1 cellular context compared by ENCODE assay signal in the genomic region with DNA sequence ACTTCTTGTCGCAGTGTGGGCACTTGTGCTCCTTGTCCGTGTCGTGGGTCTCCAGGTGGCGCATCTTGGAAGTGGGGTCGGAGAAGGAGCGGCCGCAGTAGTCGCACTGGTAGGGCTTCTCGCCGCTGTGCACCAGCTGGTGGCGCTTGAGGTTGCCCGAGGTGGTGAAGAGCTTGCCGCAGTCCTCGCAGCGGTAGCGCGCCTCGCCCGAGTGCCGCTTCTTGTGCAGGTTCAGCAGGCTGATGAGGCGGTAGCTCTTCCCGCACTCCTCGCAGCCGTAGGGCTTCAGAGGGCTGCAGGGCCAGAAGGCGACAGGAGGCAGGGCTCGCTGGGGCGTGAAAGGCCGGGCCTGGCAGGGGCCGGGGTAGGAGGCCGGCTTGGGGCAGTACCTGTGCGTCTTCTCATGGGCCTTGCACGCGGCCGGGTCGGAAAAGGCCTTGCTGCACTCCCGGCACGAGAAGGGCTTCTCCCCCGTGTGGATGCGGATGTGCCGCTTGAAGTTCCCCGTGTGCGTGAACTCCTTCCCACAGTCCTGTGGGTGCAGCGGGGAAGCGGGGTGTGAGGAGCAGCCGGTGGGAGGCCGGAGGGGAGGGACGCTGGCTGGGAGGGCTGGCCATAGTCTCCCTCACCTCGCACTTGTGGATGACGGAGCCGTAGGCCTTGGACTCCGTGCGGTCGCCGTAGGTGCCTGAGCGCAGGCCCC.
TF ChIP-seq lines count a peak whose summit lies in the region.

No MANE protein-coding gene starts in this region.

TF ChIP-seq in GM23338, 12 proteins besides CTCF, POLR2A, EP300 and RAD21 (continued from another document):
- TF ChIP-seq, protein P1, sequence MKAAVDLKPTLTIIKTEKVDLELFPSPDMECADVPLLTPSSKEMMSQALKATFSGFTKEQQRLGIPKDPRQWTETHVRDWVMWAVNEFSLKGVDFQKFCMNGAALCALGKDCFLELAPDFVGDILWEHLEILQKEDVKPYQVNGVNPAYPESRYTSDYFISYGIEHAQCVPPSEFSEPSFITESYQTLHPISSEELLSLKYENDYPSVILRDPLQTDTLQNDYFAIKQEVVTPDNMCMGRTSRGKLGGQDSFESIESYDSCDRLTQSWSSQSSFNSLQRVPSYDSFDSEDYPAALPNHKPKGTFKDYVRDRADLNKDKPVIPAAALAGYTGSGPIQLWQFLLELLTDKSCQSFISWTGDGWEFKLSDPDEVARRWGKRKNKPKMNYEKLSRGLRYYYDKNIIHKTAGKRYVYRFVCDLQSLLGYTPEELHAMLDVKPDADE (IDR thresholded peaks at IDR 0.05) = no peak
- no peak for TF ChIP-seq ZNF331 (CRISPR knock-in tag; IDR thresholded peaks at IDR 0.05; ENCODE audit: low read depth)
- TF ChIP-seq EZH2 (IDR thresholded peaks at IDR 0.05; ENCODE audit: low read depth, unreplicated experiment) = no peak
- no peak for TF ChIP-seq CREB1 (CRISPR knock-in tag; IDR thresholded peaks at IDR 0.05; ENCODE audit: low read depth)
- TF ChIP-seq, protein P2, sequence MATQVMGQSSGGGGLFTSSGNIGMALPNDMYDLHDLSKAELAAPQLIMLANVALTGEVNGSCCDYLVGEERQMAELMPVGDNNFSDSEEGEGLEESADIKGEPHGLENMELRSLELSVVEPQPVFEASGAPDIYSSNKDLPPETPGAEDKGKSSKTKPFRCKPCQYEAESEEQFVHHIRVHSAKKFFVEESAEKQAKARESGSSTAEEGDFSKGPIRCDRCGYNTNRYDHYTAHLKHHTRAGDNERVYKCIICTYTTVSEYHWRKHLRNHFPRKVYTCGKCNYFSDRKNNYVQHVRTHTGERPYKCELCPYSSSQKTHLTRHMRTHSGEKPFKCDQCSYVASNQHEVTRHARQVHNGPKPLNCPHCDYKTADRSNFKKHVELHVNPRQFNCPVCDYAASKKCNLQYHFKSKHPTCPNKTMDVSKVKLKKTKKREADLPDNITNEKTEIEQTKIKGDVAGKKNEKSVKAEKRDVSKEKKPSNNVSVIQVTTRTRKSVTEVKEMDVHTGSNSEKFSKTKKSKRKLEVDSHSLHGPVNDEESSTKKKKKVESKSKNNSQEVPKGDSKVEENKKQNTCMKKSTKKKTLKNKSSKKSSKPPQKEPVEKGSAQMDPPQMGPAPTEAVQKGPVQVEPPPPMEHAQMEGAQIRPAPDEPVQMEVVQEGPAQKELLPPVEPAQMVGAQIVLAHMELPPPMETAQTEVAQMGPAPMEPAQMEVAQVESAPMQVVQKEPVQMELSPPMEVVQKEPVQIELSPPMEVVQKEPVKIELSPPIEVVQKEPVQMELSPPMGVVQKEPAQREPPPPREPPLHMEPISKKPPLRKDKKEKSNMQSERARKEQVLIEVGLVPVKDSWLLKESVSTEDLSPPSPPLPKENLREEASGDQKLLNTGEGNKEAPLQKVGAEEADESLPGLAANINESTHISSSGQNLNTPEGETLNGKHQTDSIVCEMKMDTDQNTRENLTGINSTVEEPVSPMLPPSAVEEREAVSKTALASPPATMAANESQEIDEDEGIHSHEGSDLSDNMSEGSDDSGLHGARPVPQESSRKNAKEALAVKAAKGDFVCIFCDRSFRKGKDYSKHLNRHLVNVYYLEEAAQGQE (IDR thresholded peaks at IDR 0.05; ENCODE audit: unreplicated experiment) = no peak
